ENCODE assay signal across 1 cellular context in genomic region chr5:76342474-76342873, GRCh38.
TF ChIP-seq lines count a peak whose summit lies in the region.

No MANE protein-coding gene starts in this region.

TF ChIP-seq in K562, 482 proteins besides CTCF, POLR2A, EP300 and RAD21 (continued from another document):
- TF ChIP-seq HBP1 (CRISPR knock-in tag; IDR thresholded peaks at IDR 0.05) = no peak
- TF ChIP-seq ZNF384 (IDR thresholded peaks at IDR 0.05; ENCODE audit: low read depth, low read length) = no peak
- no peak for TF ChIP-seq ERF (CRISPR knock-in tag; IDR thresholded peaks at IDR 0.05)
- TF ChIP-seq ADNP (tag; IDR thresholded peaks at IDR 0.05) = 0 out of 2 replicates have a peak, but pooled peaks have one; percentile 22
- TF ChIP-seq REST (CRISPR knock-in tag; IDR thresholded peaks at IDR 0.05; ENCODE audit: low read depth) = no peak
- no peak for TF ChIP-seq YY1 (IDR thresholded peaks at IDR 0.05; ENCODE audit: borderline replicate concordance in 1 of 3, control insufficient read depth in 1 of 3, extremely low read depth in 1 of 3, insufficient read depth in 3 of 3, insufficient read length in 1 of 3, insufficient replicate concordance in 2 of 3, low read depth in 1 of 3, low read length in 2 of 3)
- no peak for TF ChIP-seq RBM39 (optimal IDR thresholded peaks at IDR 0.05; ENCODE audit: low read depth, low read length)
- no peak for TF ChIP-seq ZNF224 (CRISPR knock-in tag; IDR thresholded peaks at IDR 0.05)
- TF ChIP-seq BCOR (IDR thresholded peaks at IDR 0.05) = peak; percentile 59; the same call in 1 of the 2 replicates
- TF ChIP-seq PURB (CRISPR knock-in tag; IDR thresholded peaks at IDR 0.05; ENCODE audit: low read depth) = no peak
- no peak for TF ChIP-seq HNRNPK (IDR thresholded peaks at IDR 0.05; ENCODE audit: low read depth, low read length, poor library complexity, severe bottlenecking)
- no peak for TF ChIP-seq ELF2 (CRISPR knock-in tag; IDR thresholded peaks at IDR 0.05)
- TF ChIP-seq ETS1 (conservative IDR thresholded peaks at IDR 0.05; ENCODE audit: control insufficient read depth, low read depth, low read length) = no peak
- no peak for TF ChIP-seq ELK1 (CRISPR knock-in tag; IDR thresholded peaks at IDR 0.05)
- TF ChIP-seq YBX1 (IDR thresholded peaks at IDR 0.05) = no peak
- TF ChIP-seq ESRRB (CRISPR knock-in tag; IDR thresholded peaks at IDR 0.05; ENCODE audit: borderline replicate concordance) = no peak
- no peak for TF ChIP-seq ESRRA (IDR thresholded peaks at IDR 0.05; ENCODE audit: borderline replicate concordance, low read depth)
- TF ChIP-seq RBM25 (IDR thresholded peaks at IDR 0.05; ENCODE audit: low read depth, low read length, severe bottlenecking) = peak; percentile 61
- no peak for TF ChIP-seq PPARD (CRISPR knock-in tag; IDR thresholded peaks at IDR 0.05)
TF ChIP-seq in K562: peak in this region for 4.
